ENCODE assay signal across 36 cellular contexts in the genomic region with DNA sequence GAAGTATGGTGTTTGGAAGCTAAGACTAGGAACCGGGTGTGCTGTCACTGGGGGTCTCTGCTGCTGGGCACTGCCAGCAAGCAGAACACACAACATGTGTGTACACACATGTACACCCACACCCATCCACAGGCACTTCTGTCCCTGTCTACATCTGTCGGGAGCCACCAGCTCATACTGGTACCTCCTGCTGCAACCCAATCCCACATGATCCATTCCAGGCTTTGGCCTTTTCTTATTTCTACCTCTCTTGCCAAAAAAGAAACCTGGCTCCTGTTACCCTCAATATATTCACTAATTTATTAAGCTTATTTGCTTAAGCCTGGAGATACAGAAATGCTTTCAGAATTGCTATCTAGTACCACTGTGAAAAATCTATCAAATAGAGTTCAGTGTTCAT.
"Had no signal": no experiment of that assay in that cellular context is flagged by ENCODE, and none has a peak within 500 bp of the region (broad histone marks: within the 10 kb centered on the region; RNA-seq: fewer than 3 reads in every experiment).

No MANE protein-coding gene starts in this region.

- H3K36me3 ChIP-seq: cardiac muscle cell had no signal

- H3K27ac Mint-ChIP-seq: activated CD4-positive, alpha-beta memory T cell treated with anti-CD3 and anti-CD28 coated beads, Interleukin-2, amount 10 ng/mL, durations not matched to agents 7 days and 5 days; activated CD4-positive, alpha-beta T cell treated with anti-CD3 and anti-CD28 coated beads for 36 hours; activated CD4-positive, alpha-beta T cell treated with anti-CD3 and anti-CD28 coated beads, Interleukin-2, amount 10 ng/mL, durations not matched to agents 7 days and 5 days; activated CD8-positive, alpha-beta memory T cell treated with anti-CD3 and anti-CD28 coated beads, Interleukin-2, amount 10 ng/mL, durations not matched to agents 7 days and 5 days; activated CD8-positive, alpha-beta T cell treated with anti-CD3 and anti-CD28 coated beads, Interleukin-2, amount 10 ng/mL, durations not matched to agents 7 days and 5 days; activated naive CD4-positive, alpha-beta T cell treated with anti-CD3 and anti-CD28 coated beads, Interleukin-2, amount 10 ng/mL, durations not matched to agents 7 days and 5 days; activated naive CD4-positive, alpha-beta T cell treated with anti-CD3 and anti-CD28 coated beads, Interleukin-2, amount 50 U/mL, for 24 hours; activated naive CD8-positive, alpha-beta T cell; activated naive CD8-positive, alpha-beta T cell treated with anti-CD3 and anti-CD28 coated beads, Interleukin-2, amount 10 ng/mL, durations not matched to agents 7 days and 5 days; activated naive CD8-positive, alpha-beta T cell treated with anti-CD3 and anti-CD28 coated beads, Interleukin-2, amount 50 U/mL, for 24 hours; activated T-cell treated with anti-CD3 and anti-CD28 coated beads, Interleukin-2, amount 50 U/mL, for 24 hours; activated T-helper 2 cell treated with anti-CD3 and anti-CD28 coated beads, Interferon-gamma antibody, Interleukin-2, Interleukin-4, amounts not matched to agents 10 μg/mL and 5 μg/mL and 100 μg/mL, durations not matched to agents 14 hours and 24 hours and 36 hours; T-helper 1 cell treated with Interleukin-12 subunit alpha and Interleukin-12 subunit beta and Interleukin-4 antibody, amounts not matched to agents 30 μg/mL and 1 μg/mL, for 36 hours; T-helper 2 cell treated with Interferon-gamma antibody and Interleukin-4, amounts not matched to agents 5 μg/mL and 100 μg/mL, for 36 hours had no signal

- H3K36me3 Mint-ChIP-seq: activated CD8-positive, alpha-beta memory T cell treated with anti-CD3 and anti-CD28 coated beads, Interleukin-2, amount 10 ng/mL, durations not matched to agents 7 days and 5 days; activated naive CD8-positive, alpha-beta T cell treated with anti-CD3 and anti-CD28 coated beads, Interleukin-2, amount 10 ng/mL, durations not matched to agents 7 days and 5 days had no signal

- H3K9me3 ChIP-seq: ascending aorta had no signal

- H3K9me3 Mint-ChIP-seq: activated CD4-positive, alpha-beta T cell treated with anti-CD3 and anti-CD28 coated beads, Interleukin-2, amount 10 ng/mL, durations not matched to agents 7 days and 5 days; activated naive CD4-positive, alpha-beta T cell treated with anti-CD3 and anti-CD28 coated beads, Interleukin-2, amount 50 U/mL, for 24 hours; activated naive CD8-positive, alpha-beta T cell treated with anti-CD3 and anti-CD28 coated beads, Interleukin-2, amount 10 ng/mL, durations not matched to agents 7 days and 5 days; activated naive CD8-positive, alpha-beta T cell treated with anti-CD3 and anti-CD28 coated beads, Interleukin-2, amount 50 U/mL, for 24 hours; activated T-cell treated with anti-CD3 and anti-CD28 coated beads, Interleukin-2, amount 50 U/mL, for 24 hours; activated T-helper 2 cell treated with anti-CD3 and anti-CD28 coated beads, Interferon-gamma antibody, Interleukin-2, Interleukin-4, amounts not matched to agents 10 μg/mL and 5 μg/mL and 100 μg/mL, durations not matched to agents 14 hours and 24 hours and 36 hours; central memory CD8-positive, alpha-beta T cell; T-helper 2 cell treated with Interferon-gamma antibody and Interleukin-4, amounts not matched to agents 5 μg/mL and 100 μg/mL, for 36 hours had no signal

- H3K4me1 ChIP-seq: ascending aorta had no signal

- DNase-seq: activated CD4-positive, alpha-beta memory T cell treated with anti-CD3 and anti-CD28 coated beads, Interleukin-2, amount 10 ng/mL, durations not matched to agents 7 days and 5 days; activated CD4-positive, alpha-beta T cell treated with anti-CD3 and anti-CD28 coated beads for 1 hour; activated CD4-positive, alpha-beta T cell treated with anti-CD3 and anti-CD28 coated beads for 36 hours; activated CD4-positive, alpha-beta T cell treated with anti-CD3 and anti-CD28 coated beads for 48 hours; activated CD4-positive, alpha-beta T cell treated with anti-CD3 and anti-CD28 coated beads, Interleukin-2, amount 10 ng/mL, durations not matched to agents 7 days and 5 days; activated CD4-positive, alpha-beta T cell treated with anti-CD3 and anti-CD28 coated beads, Interleukin-2, amount 50 U/mL, for 48 hours; activated CD4-positive, CD25-positive, alpha-beta regulatory T cell; activated CD8-positive, alpha-beta memory T cell treated with anti-CD3 and anti-CD28 coated beads for 24 hours; activated CD8-positive, alpha-beta memory T cell treated with anti-CD3 and anti-CD28 coated beads, Interleukin-2, amount 10 ng/mL, durations not matched to agents 7 days and 5 days; activated CD8-positive, alpha-beta memory T cell treated with anti-CD3 and anti-CD28 coated beads, Interleukin-2, amount 50 U/mL, for 48 hours; activated CD8-positive, alpha-beta T cell treated with anti-CD3 and anti-CD28 coated beads, Interleukin-2, amount 10 ng/mL, durations not matched to agents 7 days and 5 days; activated effector memory CD4-positive, alpha-beta T cell treated with Interleukin-2 at 50 U/mL for 16 hours; activated gamma-delta T cell; activated naive CD4-positive, alpha-beta T cell treated with anti-CD3 and anti-CD28 coated beads, Interleukin-2, amount 10 ng/mL, durations not matched to agents 7 days and 5 days; activated naive CD4-positive, alpha-beta T cell treated with Interleukin-2 at 50 U/mL for 16 hours; activated naive CD8-positive, alpha-beta T cell treated with anti-CD3 and anti-CD28 coated beads, Interleukin-2, amount 10 ng/mL, durations not matched to agents 7 days and 5 days; activated naive CD8-positive, alpha-beta T cell treated with anti-CD3 and anti-CD28 coated beads, Interleukin-2, amount 50 U/mL, for 24 hours; activated T-cell treated with anti-CD3 and anti-CD28 coated beads, Interleukin-2, amount 50 U/mL, for 24 hours; activated T-cell treated with anti-CD3 and anti-CD28 coated beads, Interleukin-2, amount 50 U/mL, for 48 hours; amygdala; anterior cingulate cortex; caudate nucleus; cerebellar nuclear complex; T-helper 2 cell; T-helper 9 cell had no signal

- H3K27me3 ChIP-seq: ascending aorta, cardiac muscle cell had no signal

- H3K4me3 ChIP-seq: ascending aorta, cardiac muscle cell had no signal

- H3K4me1 Mint-ChIP-seq: activated CD8-positive, alpha-beta memory T cell treated with anti-CD3 and anti-CD28 coated beads, Interleukin-2, amount 10 ng/mL, durations not matched to agents 7 days and 5 days; activated naive CD8-positive, alpha-beta T cell treated with anti-CD3 and anti-CD28 coated beads, Interleukin-2, amount 10 ng/mL, durations not matched to agents 7 days and 5 days; activated naive CD8-positive, alpha-beta T cell treated with anti-CD3 and anti-CD28 coated beads, Interleukin-2, amount 50 U/mL, for 24 hours had no signal

- H3K27me3 Mint-ChIP-seq: activated CD4-positive, alpha-beta T cell treated with anti-CD3 and anti-CD28 coated beads for 36 hours; activated naive CD4-positive, alpha-beta T cell treated with anti-CD3 and anti-CD28 coated beads, Interleukin-2, amount 50 U/mL, for 24 hours; activated naive CD8-positive, alpha-beta T cell; activated naive CD8-positive, alpha-beta T cell treated with anti-CD3 and anti-CD28 coated beads, Interleukin-2, amount 10 ng/mL, durations not matched to agents 7 days and 5 days; activated T-cell treated with anti-CD3 and anti-CD28 coated beads, Interleukin-2, amount 50 U/mL, for 24 hours had no signal

- H3K27ac ChIP-seq: ascending aorta, cardiac muscle cell, VCaP had no signal

- ATAC-seq: activated CD4-positive, alpha-beta T cell treated with anti-CD3 and anti-CD28 coated beads for 36 hours; activated CD4-positive, CD25-positive, alpha-beta regulatory T cell treated with anti-CD3 and anti-CD28 coated beads, Interleukin-2, amount 50 U/mL, for 24 hours; activated CD8-positive, alpha-beta memory T cell treated with anti-CD3 and anti-CD28 coated beads, Interleukin-2, amount 10 ng/mL, durations not matched to agents 7 days and 5 days; activated CD8-positive, alpha-beta T cell treated with anti-CD3 and anti-CD28 coated beads, Interleukin-2, amount 10 ng/mL, durations not matched to agents 7 days and 5 days; activated naive CD8-positive, alpha-beta T cell treated with anti-CD3 and anti-CD28 coated beads, Interleukin-2, amount 50 U/mL, for 24 hours had no signal

- H3K4me3 Mint-ChIP-seq: activated CD4-positive, alpha-beta memory T cell treated with anti-CD3 and anti-CD28 coated beads, Interleukin-2, amount 10 ng/mL, durations not matched to agents 7 days and 5 days; activated CD4-positive, alpha-beta T cell treated with anti-CD3 and anti-CD28 coated beads for 36 hours; activated CD4-positive, alpha-beta T cell treated with anti-CD3 and anti-CD28 coated beads, Interleukin-2, amount 10 ng/mL, durations not matched to agents 7 days and 5 days; activated CD8-positive, alpha-beta memory T cell treated with anti-CD3 and anti-CD28 coated beads, Interleukin-2, amount 10 ng/mL, durations not matched to agents 7 days and 5 days; activated CD8-positive, alpha-beta T cell treated with anti-CD3 and anti-CD28 coated beads, Interleukin-2, amount 10 ng/mL, durations not matched to agents 7 days and 5 days; activated naive CD4-positive, alpha-beta T cell treated with anti-CD3 and anti-CD28 coated beads, Interleukin-2, amount 10 ng/mL, durations not matched to agents 7 days and 5 days; activated naive CD4-positive, alpha-beta T cell treated with anti-CD3 and anti-CD28 coated beads, Interleukin-2, amount 50 U/mL, for 24 hours; activated naive CD8-positive, alpha-beta T cell; activated naive CD8-positive, alpha-beta T cell treated with anti-CD3 and anti-CD28 coated beads, Interleukin-2, amount 10 ng/mL, durations not matched to agents 7 days and 5 days; activated naive CD8-positive, alpha-beta T cell treated with anti-CD3 and anti-CD28 coated beads, Interleukin-2, amount 50 U/mL, for 24 hours; activated T-cell treated with anti-CD3 and anti-CD28 coated beads, Interleukin-2, amount 50 U/mL, for 24 hours; brain; central memory CD8-positive, alpha-beta T cell; T-helper 1 cell treated with Interleukin-12 subunit alpha and Interleukin-12 subunit beta and Interleukin-4 antibody, amounts not matched to agents 30 μg/mL and 1 μg/mL, for 36 hours; T-helper 2 cell treated with Interferon-gamma antibody and Interleukin-4, amounts not matched to agents 5 μg/mL and 100 μg/mL, for 36 hours had no signal
